ENCODE assay signal across 20 cellular contexts in genomic region chr9:94110821-94111252, GRCh38. TPM values are rescaled to one million over a fixed set of nuclear protein-coding genes. Genes with fewer than 3 reads are reported as not detected.
DNase-seq lines count a peak whose midpoint lies in the region; ATAC-seq, FAIRE-seq and TF ChIP-seq lines count a peak whose summit lies in the region.
"Had no signal": no experiment of that assay in that cellular context is flagged by ENCODE, and none has a peak within 500 bp of the region (broad histone marks: within the 10 kb centered on the region; RNA-seq: fewer than 3 reads in every experiment).

No MANE protein-coding gene starts in this region.

- DNase-seq in Daoy (ENCODE audit: low read depth) (peak; percentile 13), astrocyte (ENCODE audit: low read depth) (peak; percentile 92), fibroblast of peridontal ligament (ENCODE audit: extremely low read depth) (peak; percentile 90), osteoblast (ENCODE audit: insufficient read length, low spot score, missing footprints) (peak; percentile 88), activated gamma-delta T cell (lab: John Stamatoyannopoulos, UW) (no peak), DMS53 treated with DMSO at 0.1 percent for 48 hours (lab: John Stamatoyannopoulos, UW; ENCODE audit: unreplicated experiment) (no peak)
- DNase-seq in stimulated activated CD4-positive, alpha-beta T cell treated with anti-CD3 and anti-CD28 coated beads, Interleukin-4, amount 100 ng/mL, for 24 hours: no peak
- DNase-seq: activated naive CD4-positive, alpha-beta T cell treated with Interleukin-2 at 50 U/mL for 16 hours; DMS79; lower lobe of right lung; NCI-H1092; NCI-H2171 treated with DMSO at 0.1 percent for 48 hours; stimulated activated CD4-positive, alpha-beta T cell treated with anti-CD3 and anti-CD28 coated beads, Interleukin-1b, Interleukin-23, amount 100 ng/mL, for 48 hours; tibial artery had no signal

- H3K4me3 ChIP-seq in astrocyte (ENCODE audit: insufficient read depth, low read depth, low read length) (no peak overlapping the region), osteoblast (ENCODE audit: insufficient read depth, low read length) (no peak overlapping the region)
- H3K4me3 ChIP-seq: HAP-1, lower lobe of right lung, right atrium auricular region, tibial artery had no signal

- H3K27me3 Mint-ChIP-seq in astrocyte (ENCODE audit: low read depth, unreplicated experiment): no peaks in the 10 kb centered on the region

- H3K36me3 Mint-ChIP-seq in astrocyte (ENCODE audit: low read depth, unreplicated experiment): no peaks in the 10 kb centered on the region

- H3K9me3 ChIP-seq in astrocyte (ENCODE audit: insufficient read depth, low read depth, low read length): no peaks in the 10 kb centered on the region
- no peaks in the 10 kb centered on the region for H3K9me3 ChIP-seq in osteoblast (ENCODE audit: low read depth, low read length)
- H3K9me3 ChIP-seq: HAP-1, lower lobe of right lung, right atrium auricular region, tibial artery had no signal

- H3K79me2 ChIP-seq in astrocyte (ENCODE audit: insufficient read depth, low read length) (no peaks in the 10 kb centered on the region), osteoblast (ENCODE audit: insufficient read depth, low read length) (no peaks in the 10 kb centered on the region)

- no peak for TF ChIP-seq CTCF in astrocyte (IDR thresholded peaks at IDR 0.05; ENCODE audit: insufficient read depth, low read depth, low read length)
- no peak for TF ChIP-seq CTCF in osteoblast (IDR thresholded peaks at IDR 0.05; ENCODE audit: extremely low read depth, low read depth, low read length)

- no peaks in the 10 kb centered on the region for H4K20me1 ChIP-seq in astrocyte (ENCODE audit: insufficient read depth, low read length)
- no peaks in the 10 kb centered on the region for H4K20me1 ChIP-seq in osteoblast (ENCODE audit: insufficient read depth, low read length)

- FAIRE-seq in astrocyte (lab: Jason Lieb, UNC): peak; percentile 34
- FAIRE-seq: colon had no signal

- H3K4me1 ChIP-seq in astrocyte (ENCODE audit: insufficient read depth, low read length) (peaks cover 10% of the 10 kb centered on the region), osteoblast (ENCODE audit: insufficient read depth, low read length) (peaks cover 15% of the 10 kb centered on the region)

- H3K27ac ChIP-seq in astrocyte (ENCODE audit: low read depth, low read length): peak overlapping the region; percentile 53
- H3K27ac ChIP-seq in osteoblast (ENCODE audit: low read depth, low read length): peak overlapping the region; percentile 52
- H3K27ac ChIP-seq: lower lobe of right lung had no signal

- no peak overlapping the region for H3K4me3 Mint-ChIP-seq in astrocyte (ENCODE audit: unreplicated experiment)
- H3K4me3 Mint-ChIP-seq: neural crest cell; T-helper 1 cell treated with Interleukin-12 subunit alpha and Interleukin-12 subunit beta and Interleukin-4 antibody, amounts not matched to agents 30 μg/mL and 1 μg/mL, for 36 hours had no signal

- H3K4me1 Mint-ChIP-seq in astrocyte (ENCODE audit: low read depth, unreplicated experiment): no peaks in the 10 kb centered on the region
- H3K4me1 Mint-ChIP-seq: neural crest cell had no signal

- no peak overlapping the region for H3K27ac Mint-ChIP-seq in astrocyte (ENCODE audit: unreplicated experiment)
- H3K27ac Mint-ChIP-seq: T-helper 1 cell treated with Interleukin-12 subunit alpha and Interleukin-12 subunit beta and Interleukin-4 antibody, amounts not matched to agents 30 μg/mL and 1 μg/mL, for 36 hours had no signal

- H3K36me3 ChIP-seq in astrocyte (ENCODE audit: insufficient read depth, low read length): no peaks in the 10 kb centered on the region
- no peaks in the 10 kb centered on the region for H3K36me3 ChIP-seq in osteoblast (ENCODE audit: insufficient read depth, low read length)
- H3K36me3 ChIP-seq: HAP-1, lower lobe of right lung, right atrium auricular region, tibial artery had no signal

- H3K9me3 Mint-ChIP-seq in astrocyte (ENCODE audit: unreplicated experiment): peaks cover 2% of the 10 kb centered on the region

- no peak overlapping the region for H2AFZ ChIP-seq in astrocyte (ENCODE audit: low read depth, low read length)
- H2AFZ ChIP-seq in osteoblast (ENCODE audit: low read length): no peak overlapping the region

- H3K27me3 ChIP-seq in astrocyte (ENCODE audit: insufficient read depth, low read length): no peaks in the 10 kb centered on the region
- no peaks in the 10 kb centered on the region for H3K27me3 ChIP-seq in osteoblast (ENCODE audit: insufficient read depth, low read length)
- H3K27me3 ChIP-seq: right atrium auricular region, tibial artery had no signal

- peak overlapping the region; percentile 43 for H3K4me2 ChIP-seq in astrocyte (ENCODE audit: low read length)
- H3K4me2 ChIP-seq in osteoblast (ENCODE audit: insufficient read depth, low read length): peak overlapping the region; percentile 4

- no peak for ATAC-seq in GM18861 (IDR thresholded peaks at IDR 0.05; ENCODE audit: unreplicated experiment)

- no peak overlapping the region for H3K9ac ChIP-seq in astrocyte (ENCODE audit: low read length)

RNA-seq across cellular contexts. Expression of gene PTPDC1, which starts 26.6 kb away (rescaled TPM):
- 8.6 and 10.6 TPM in 2 replicates for total RNA-seq in Daoy (2014; rRNA removed; shearing (Covaris generic))
- 5.1 and 5.4 TPM in 2 replicates for total RNA-seq in astrocyte
- total RNA-seq in osteoblast: 16.8 and 17.0 TPM in 2 replicates

Comparison
In these comparisons a context has a peak if more than half of its experiments do, and no peak if none do; other contexts are left out.
1. DNase-seq: peak in Daoy (single experiment), astrocyte (single experiment), fibroblast of peridontal ligament (single experiment) and osteoblast (single experiment); none in activated gamma-delta T cell (single experiment), DMS53 treated with DMSO at 0.1 percent for 48 hours (single experiment) and stimulated activated CD4-positive, alpha-beta T cell treated with anti-CD3 and anti-CD28 coated beads, Interleukin-4, amount 100 ng/mL, for 24 hours (single experiment).